ENCODE assay signal across 21 cellular contexts in genomic region chr2:36586672-36587071, GRCh38.
"Had no signal": no experiment of that assay in that cellular context is flagged by ENCODE, and none has a peak within 500 bp of the region (broad histone marks: within the 10 kb centered on the region; RNA-seq: fewer than 3 reads in every experiment).

No MANE protein-coding gene starts in this region.

- H3K9ac ChIP-seq: SK-N-SH had no signal

- ATAC-seq: Panc1, PC-3, T-cell had no signal

- H3K4me2 ChIP-seq: SK-N-SH had no signal

- H3K9me3 ChIP-seq: SK-N-SH had no signal

- DNase-seq: KBM-7, MV-4-11, NCI-H1048, NCI-H1105, NCI-H1417, NCI-H1436 treated with DMSO at 0.1 percent for 48 hours, NCI-H1694, NCI-H187 treated with DMSO at 0.1 percent for 48 hours, NCI-H2029 treated with DMSO at 0.1 percent for 48 hours, NCI-H2171 treated with DMSO at 0.1 percent for 48 hours, NCI-H2227 treated with DMSO at 0.1 percent for 48 hours, NCI-H524, NCI-H526 treated with DMSO at 0.1 percent for 48 hours, NCI-H748 treated with DMSO at 0.1 percent for 48 hours, PC-3, SHP77, SK-N-SH, SW 1271, T-cell had no signal

- H3K27ac ChIP-seq: RWPE1 had no signal
